8 cellular contexts compared by ENCODE assay signal in the genomic region with DNA sequence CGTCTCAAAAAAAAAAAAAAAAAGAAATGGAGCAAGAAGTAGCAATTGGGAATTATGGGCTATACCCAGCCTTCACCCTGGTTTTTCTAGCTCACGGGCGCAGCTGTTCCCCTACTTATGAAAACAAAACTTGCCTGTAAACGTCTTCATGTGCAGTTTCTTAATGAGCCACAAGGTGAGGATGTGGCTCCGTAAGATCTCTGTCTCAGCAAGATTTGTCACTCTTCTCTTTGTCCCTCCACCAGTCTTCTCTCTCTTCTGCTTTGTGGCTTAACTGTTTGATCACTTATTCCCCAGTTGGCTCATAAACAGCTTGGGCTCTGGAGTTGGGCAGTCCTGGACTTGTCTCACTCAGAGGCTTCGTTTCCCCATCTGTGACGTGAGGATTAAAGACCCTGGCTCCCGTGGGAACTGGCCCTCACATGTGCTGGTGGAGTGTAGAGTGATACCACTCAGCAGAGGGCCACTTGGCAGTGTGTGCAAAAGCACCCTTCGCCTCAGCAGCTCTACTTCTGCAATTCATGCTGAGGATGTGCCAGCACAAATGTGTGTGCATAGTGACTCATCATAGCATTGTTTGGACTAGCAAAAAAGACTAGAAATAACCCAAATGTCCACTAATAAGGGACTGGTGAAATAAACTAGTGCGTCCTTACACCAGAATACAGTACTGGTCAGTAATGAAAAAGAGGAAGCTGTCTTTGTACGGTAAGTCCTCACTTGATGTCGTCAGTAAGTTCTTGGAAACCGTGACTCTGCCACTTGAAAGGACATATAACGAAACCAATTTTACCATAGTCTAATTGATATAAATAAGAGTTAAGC. TPM values are rescaled to one million over a fixed set of nuclear protein-coding genes. Genes with fewer than 3 reads are reported as not detected.
DNase-seq lines count a peak whose midpoint lies in the region; ATAC-seq and TF ChIP-seq lines count a peak whose summit lies in the region.

No MANE protein-coding gene starts in this region.

- H3K4me1 ChIP-seq in H9 (ENCODE audit: insufficient read depth, low read length), result no peaks in the 10 kb centered on the region; the same call in 1 of the 2 replicates
- peaks cover 5 to 14% (median 10%) of the 10 kb centered on the region in 4 donors for H3K4me1 ChIP-seq in liver (ENCODE audit: control insufficient read depth in 4 of 4, insufficient read depth in 4 of 4, low read length in 3 of 4)

- H3K9me3 ChIP-seq in H9 (ENCODE audit: control insufficient read depth, low read depth, low read length), result no peaks in the 10 kb centered on the region
- H3K9me3 ChIP-seq in liver (ENCODE audit: control insufficient read depth in 4 of 4, low read length in 3 of 4), result no peaks in the 10 kb centered on the region

- no peaks in the 10 kb centered on the region for H3K23me2 ChIP-seq in H9 (ENCODE audit: insufficient read length, low read depth, low read length, poor library complexity, severe bottlenecking)

- H2AFZ ChIP-seq in H9 (ENCODE audit: low read length), result no peak overlapping the region

- no peak overlapping the region for H3K4ac ChIP-seq in H9 (ENCODE audit: low read depth, low read length)

- H3K56ac ChIP-seq in H9 (ENCODE audit: insufficient read length, low read depth, low read length), result no peak overlapping the region

- H4K8ac ChIP-seq in H9 (replicated peaks; ENCODE audit: insufficient read length, low read depth, low read length), result no peak overlapping the region

- TF ChIP-seq RAD21 in liver (IDR thresholded peaks at IDR 0.05), result peak; percentile 76 to 81

- H3K4me1 Mint-ChIP-seq in H9, result peaks cover 15 to 17% of the 10 kb centered on the region in 2 experiments; a peak in 3 of 4 replicates

- no peak overlapping the region for H3K9ac ChIP-seq in H9 (ENCODE audit: extremely low read depth, insufficient read length, low read length)
- H3K9ac ChIP-seq in liver (ENCODE audit: low read depth in 1 of 2, low read length in 2 of 2), result no peak overlapping the region

- no peaks in the 10 kb centered on the region for H3K9me3 Mint-ChIP-seq in H9

- intact Hi-C loops in Right ventricle myocardium inferior (cut with DNase I), result loop anchor here (2.0 to 10.0 kb wide), 4 partner anchors 102 to 507 kb away; partner anchors contain the start of gene SPRED2
- intact Hi-C loops in cardiac septum (cut with DNase I), result loop anchor here (1.0 to 5.0 kb wide), 2 partner anchors 104 to 122 kb away; no protein-coding TSS in a partner anchor

- no peak overlapping the region for H3K23ac ChIP-seq in H9 (ENCODE audit: insufficient read length, low read depth, low read length)

- no peak overlapping the region for H3K18ac ChIP-seq in H9 (ENCODE audit: insufficient read length, low read depth, low read length)

- no peak overlapping the region for H4K91ac ChIP-seq in H9 (ENCODE audit: insufficient read length, low read depth, low read length)

- H3K36me3 Mint-ChIP-seq in H9 (ENCODE audit: insufficient read depth in 1 of 3, low read depth in 3 of 3), result peaks cover 2 to 7% (median 5%) of the 10 kb centered on the region in 3 experiments; a peak in 4 of 7 replicates

- TF ChIP-seq CTCF in H9 (conservative IDR thresholded peaks at IDR 0.05) (peak; percentile 74), LNCAP (IDR thresholded peaks at IDR 0.05) (peak; percentile 58), choroid plexus epithelial cell (conservative IDR thresholded peaks at IDR 0.05; ENCODE audit: low read depth, low read length) (peak; percentile 75), liver (IDR thresholded peaks at IDR 0.05; ENCODE audit: low read depth, low read length, missing input control) (peak; percentile 56)

- DNase-seq in Right ventricle myocardium inferior (ENCODE audit: missing footprints), result peak; percentile 81
- no peak for DNase-seq in cardiac septum (ENCODE audit: low spot score)
- DNase-seq in H9, result no peak
- DNase-seq in T-helper 1 cell, result peak in 3 of 5 donors; percentile 26 to 78 (median 32)
- peak; percentile 88 for DNase-seq in choroid plexus epithelial cell (ENCODE audit: low read depth)
- DNase-seq in stimulated activated naive CD8-positive, alpha-beta T cell treated with anti-CD3 and anti-CD28 coated beads, Interleukin-15, Interleukin-2, amounts not matched to agents 100 U/mL and 50 U/mL, for 24 hours, result no peak

- ATAC-seq in Right ventricle myocardium inferior, result peak; percentile 84
- peak; percentile 67 for ATAC-seq in stimulated activated naive CD8-positive, alpha-beta T cell treated with anti-CD3 and anti-CD28 coated beads, Interleukin-15, Interleukin-2, amounts not matched to agents 100 U/mL and 50 U/mL, for 24 hours

- H2AK5ac ChIP-seq in H9 (ENCODE audit: insufficient read length, low read length), result no peak overlapping the region

- no peak overlapping the region for H3K4me3 Mint-ChIP-seq in H9

- no peaks in the 10 kb centered on the region for H3K36me3 ChIP-seq in liver (ENCODE audit: control insufficient read depth in 4 of 4, insufficient read depth in 3 of 4, low read depth in 1 of 4, low read length in 3 of 4)

- H3K27ac Mint-ChIP-seq in H9, result peak overlapping the region; percentile 45 to 88 (median 86); a peak in 3 of 7 replicates

- no peak overlapping the region for H3K14ac ChIP-seq in H9 (ENCODE audit: insufficient read depth, low read length)

- peaks cover 2% of the 10 kb centered on the region for H4K20me1 ChIP-seq in H9 (ENCODE audit: control insufficient read depth, insufficient read depth, insufficient read length)

- H2BK15ac ChIP-seq in H9 (ENCODE audit: low read depth, low read length), result no peak overlapping the region

- no peak overlapping the region for H4K5ac ChIP-seq in H9 (ENCODE audit: insufficient read length, low read depth, low read length)

- H2BK5ac ChIP-seq in H9 (ENCODE audit: insufficient read length, low read length), result no peak overlapping the region

- peaks cover 7% of the 10 kb centered on the region for H3K79me1 ChIP-seq in H9 (ENCODE audit: insufficient read depth, low read depth, low read length, poor library complexity, severe bottlenecking)

- no peak overlapping the region for H3T11ph ChIP-seq in H9 (ENCODE audit: low read length)

- WGBS in H9 (ENCODE audit: extremely low coverage, insufficient read length, low lambda C conversion rate), result no CpG with 5 or more reads among the region's 14 CpGs
- WGBS in liver, result 52% methylated on average over 14 of the region's 14 CpGs

- peaks cover 11% of the 10 kb centered on the region for H3K79me2 ChIP-seq in H9 (ENCODE audit: insufficient read depth, low read length)

- no peak overlapping the region for H3K4me2 ChIP-seq in H9 (ENCODE audit: insufficient read depth, insufficient read length, low read length)

- no peak overlapping the region for H3K27ac ChIP-seq in H9 (ENCODE audit: insufficient read length, low read depth, low read length)
- peak overlapping the region; percentile 29 to 57 for H3K27ac ChIP-seq in liver (ENCODE audit: low read depth in 1 of 2, low read length in 2 of 2)

- H2BK12ac ChIP-seq in H9 (ENCODE audit: insufficient read length, low read depth, low read length), result no peak overlapping the region

- no peak overlapping the region for H2BK20ac ChIP-seq in H9 (ENCODE audit: low read depth, low read length, poor library complexity, severe bottlenecking)

- H3K27me3 Mint-ChIP-seq in H9 (ENCODE audit: low read depth), result no peaks in the 10 kb centered on the region

- H2BK120ac ChIP-seq in H9 (ENCODE audit: low read depth, low read length, poor library complexity, severe bottlenecking), result no peak overlapping the region

- no peaks in the 10 kb centered on the region for H3K27me3 ChIP-seq in H9 (ENCODE audit: insufficient read depth, low read length)
- H3K27me3 ChIP-seq in liver (ENCODE audit: control insufficient read depth in 4 of 4, insufficient read depth in 4 of 4, low read length in 3 of 4), result no peaks in the 10 kb centered on the region

- H3K4me3 ChIP-seq in choroid plexus epithelial cell (ENCODE audit: low read depth, low read length) (peak overlapping the region; percentile 11), liver (ENCODE audit: low read depth in 1 of 3, low read length in 3 of 3) (no peak overlapping the region)

TF ChIP-seq in liver, 16 proteins besides CTCF, POLR2A, EP300 and RAD21 (continues in another document):
- no peak for TF ChIP-seq HNF4A (conservative IDR thresholded peaks at IDR 0.05)
- no peak for TF ChIP-seq FOXA1 (IDR thresholded peaks at IDR 0.05)
- TF ChIP-seq JUND (IDR thresholded peaks at IDR 0.05), result peak; percentile 94 to 96
- TF ChIP-seq, protein P1, sequence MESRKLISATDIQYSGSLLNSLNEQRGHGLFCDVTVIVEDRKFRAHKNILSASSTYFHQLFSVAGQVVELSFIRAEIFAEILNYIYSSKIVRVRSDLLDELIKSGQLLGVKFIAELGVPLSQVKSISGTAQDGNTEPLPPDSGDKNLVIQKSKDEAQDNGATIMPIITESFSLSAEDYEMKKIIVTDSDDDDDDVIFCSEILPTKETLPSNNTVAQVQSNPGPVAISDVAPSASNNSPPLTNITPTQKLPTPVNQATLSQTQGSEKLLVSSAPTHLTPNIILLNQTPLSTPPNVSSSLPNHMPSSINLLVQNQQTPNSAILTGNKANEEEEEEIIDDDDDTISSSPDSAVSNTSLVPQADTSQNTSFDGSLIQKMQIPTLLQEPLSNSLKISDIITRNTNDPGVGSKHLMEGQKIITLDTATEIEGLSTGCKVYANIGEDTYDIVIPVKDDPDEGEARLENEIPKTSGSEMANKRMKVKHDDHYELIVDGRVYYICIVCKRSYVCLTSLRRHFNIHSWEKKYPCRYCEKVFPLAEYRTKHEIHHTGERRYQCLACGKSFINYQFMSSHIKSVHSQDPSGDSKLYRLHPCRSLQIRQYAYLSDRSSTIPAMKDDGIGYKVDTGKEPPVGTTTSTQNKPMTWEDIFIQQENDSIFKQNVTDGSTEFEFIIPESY (IDR thresholded peaks at IDR 0.05), result no peak
- no peak for TF ChIP-seq MAX (IDR thresholded peaks at IDR 0.05)
- TF ChIP-seq SP1 (IDR thresholded peaks at IDR 0.05), result no peak
- no peak for TF ChIP-seq EGR1 (IDR thresholded peaks at IDR 0.05; ENCODE audit: low read depth in 2 of 2)
- no peak for TF ChIP-seq HNF4G (IDR thresholded peaks at IDR 0.05)

RNA-seq across cellular contexts. Expression of gene CEP68, which starts 8.7 kb away (rescaled TPM):
- 19.7 TPM for total RNA-seq in Right ventricle myocardium inferior
- 21.6 TPM for total RNA-seq in cardiac septum
- 18.5 and 20.2 TPM in 2 replicates for total RNA-seq in H9 (2021)
- total RNA-seq in liver, result 1 to 10 TPM; 2.5 to 5.8 TPM
- 1 to 10 TPM; 2.1 to 5.8 TPM for polyA plus RNA-seq in liver

Comparison
In these comparisons a context has a peak if more than half of its experiments do, and no peak if none do; other contexts are left out.
1. DNase-seq: peak in Right ventricle myocardium inferior (single experiment), T-helper 1 cell (3 of 5) and choroid plexus epithelial cell (single experiment); none in cardiac septum (single experiment), H9 (single experiment) and stimulated activated naive CD8-positive, alpha-beta T cell treated with anti-CD3 and anti-CD28 coated beads, Interleukin-15, Interleukin-2, amounts not matched to agents 100 U/mL and 50 U/mL, for 24 hours (single experiment).
2. Peak in every context shown above with its lines, with median percentiles within 50 percentile points of each other: CTCF ChIP-seq.